Comparison of ENCODE assay signal across 20 cellular contexts in the genomic region with DNA sequence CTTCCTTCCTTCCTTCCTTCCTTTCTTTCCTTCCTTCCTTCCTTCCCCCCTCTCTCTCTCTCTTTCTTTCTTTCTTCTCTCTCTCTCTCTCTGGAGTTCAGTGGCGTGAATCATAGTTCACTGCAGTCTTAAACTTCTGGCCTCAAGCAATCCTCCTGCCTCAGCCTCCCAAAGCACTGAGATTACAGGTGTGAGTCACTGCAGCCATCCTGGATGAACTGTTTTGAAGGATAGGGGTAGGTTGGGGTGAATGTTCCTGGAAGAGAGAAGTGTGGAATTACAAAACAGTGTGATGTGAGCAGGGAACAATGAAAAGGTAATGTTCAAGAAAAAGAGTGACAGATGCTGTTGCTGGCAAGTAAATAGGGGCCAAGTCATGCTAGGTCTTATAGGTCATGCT. TPM values are rescaled to one million over a fixed set of nuclear protein-coding genes. Genes with fewer than 3 reads are reported as not detected.
A peak's percentile ranks its signal among the peaks of the same experiment; 100 is the strongest.
DNase-seq lines count a peak whose midpoint lies in the region; ATAC-seq lines count a peak whose summit lies in the region.
"Had no signal": no experiment of that assay in that cellular context is flagged by ENCODE, and none has a peak within 500 bp of the region (broad histone marks: within the 10 kb centered on the region; RNA-seq: fewer than 3 reads in every experiment).

No MANE protein-coding gene starts in this region.

- H3K4me1 ChIP-seq in trophoblast cell (ENCODE audit: control insufficient read depth in 1 of 2, insufficient read depth in 2 of 2, low read length in 2 of 2): peaks cover 8 to 27% of the 10 kb centered on the region in 2 experiments
- H3K4me1 ChIP-seq in effector memory CD4-positive, alpha-beta T cell (ENCODE audit: control insufficient read depth, insufficient read depth, low read length, poor library complexity, severe bottlenecking): no peaks in the 10 kb centered on the region

- H3K4me3 ChIP-seq in trophoblast cell (ENCODE audit: low read depth, low read length): no peak overlapping the region
- no peak overlapping the region for H3K4me3 ChIP-seq in effector memory CD4-positive, alpha-beta T cell (ENCODE audit: insufficient read depth, low read depth, low read length, poor library complexity, severe bottlenecking)
- H3K4me3 ChIP-seq: GM23248 had no signal

- H3K9me3 Mint-ChIP-seq in activated naive CD8-positive, alpha-beta T cell treated with anti-CD3 and anti-CD28 coated beads, Interleukin-2, amount 10 ng/mL, durations not matched to agents 7 days and 5 days: no peaks in the 10 kb centered on the region
- H3K9me3 Mint-ChIP-seq in activated naive CD8-positive, alpha-beta T cell treated with anti-CD3 and anti-CD28 coated beads for 36 hours: no peaks in the 10 kb centered on the region
- H3K9me3 Mint-ChIP-seq: CD4-positive, CD25-positive, alpha-beta regulatory T cell; CD8-positive, alpha-beta T cell had no signal

- H3K27me3 Mint-ChIP-seq in activated naive CD8-positive, alpha-beta T cell treated with anti-CD3 and anti-CD28 coated beads, Interleukin-2, amount 10 ng/mL, durations not matched to agents 7 days and 5 days: peaks cover 7% of the 10 kb centered on the region
- H3K27me3 Mint-ChIP-seq in activated naive CD8-positive, alpha-beta T cell treated with anti-CD3 and anti-CD28 coated beads for 36 hours: no peaks in the 10 kb centered on the region
- H3K27me3 Mint-ChIP-seq: CD4-positive, CD25-positive, alpha-beta regulatory T cell had no signal

- no peak overlapping the region for H4K8ac ChIP-seq in trophoblast cell (ENCODE audit: low read depth, low read length)

- H4K12ac ChIP-seq in trophoblast cell (ENCODE audit: low read depth, low read length): no peak overlapping the region

- no peak for DNase-seq in activated naive CD8-positive, alpha-beta T cell treated with anti-CD3 and anti-CD28 coated beads, Interleukin-2, amount 10 ng/mL, durations not matched to agents 7 days and 5 days
- no peak for DNase-seq in activated naive CD8-positive, alpha-beta T cell treated with anti-CD3 and anti-CD28 coated beads for 36 hours
- DNase-seq in NCI-H226 (peak; percentile 50), trophoblast cell (peak; percentile 87 to 92), AG08395 (ENCODE audit: low spot score) (no peak)
- no peak for DNase-seq in effector memory CD4-positive, alpha-beta T cell
- DNase-seq: ACHN; Caco-2; CD4-positive, CD25-positive, alpha-beta regulatory T cell; CD8-positive, alpha-beta T cell; DMS153; DND-41; GM23248; H7; HCEC 1CT had no signal

- H3K9me3 ChIP-seq in trophoblast cell (ENCODE audit: insufficient read depth, low read depth, low read length): peaks cover 2% of the 10 kb centered on the region
- H3K9me3 ChIP-seq in effector memory CD4-positive, alpha-beta T cell (ENCODE audit: control insufficient read depth, low read length): no peaks in the 10 kb centered on the region
- H3K9me3 ChIP-seq: Caco-2 had no signal

- peaks cover 13% of the 10 kb centered on the region for H3K4me1 Mint-ChIP-seq in activated naive CD8-positive, alpha-beta T cell treated with anti-CD3 and anti-CD28 coated beads, Interleukin-2, amount 10 ng/mL, durations not matched to agents 7 days and 5 days
- no peaks in the 10 kb centered on the region for H3K4me1 Mint-ChIP-seq in activated naive CD8-positive, alpha-beta T cell treated with anti-CD3 and anti-CD28 coated beads for 36 hours

- H3K18ac ChIP-seq in trophoblast cell (ENCODE audit: low read length): no peak overlapping the region

- peaks cover 40% of the 10 kb centered on the region for H3K79me1 ChIP-seq in trophoblast cell (ENCODE audit: low read length)

- WGBS in trophoblast cell (ENCODE audit: extremely low coverage, insufficient coverage, insufficient read length): no CpG with 5 or more reads among the region's 1 CpG

- H3K36me3 ChIP-seq in trophoblast cell (ENCODE audit: control insufficient read depth in 1 of 2, insufficient read depth in 2 of 2, low read length in 2 of 2): no peaks in the 10 kb centered on the region
- no peaks in the 10 kb centered on the region for H3K36me3 ChIP-seq in effector memory CD4-positive, alpha-beta T cell (ENCODE audit: control insufficient read depth, insufficient read depth, low read length)

- no peak overlapping the region for H3K9ac ChIP-seq in trophoblast cell (ENCODE audit: low read length)
- H3K9ac ChIP-seq: GM23248 had no signal

- H2BK12ac ChIP-seq in trophoblast cell (ENCODE audit: low read length): no peak overlapping the region

- no peaks in the 10 kb centered on the region for H3K36me3 Mint-ChIP-seq in activated naive CD8-positive, alpha-beta T cell treated with anti-CD3 and anti-CD28 coated beads, Interleukin-2, amount 10 ng/mL, durations not matched to agents 7 days and 5 days
- no peaks in the 10 kb centered on the region for H3K36me3 Mint-ChIP-seq in activated naive CD8-positive, alpha-beta T cell treated with anti-CD3 and anti-CD28 coated beads for 36 hours
- H3K36me3 Mint-ChIP-seq: CD8-positive, alpha-beta T cell had no signal

- H4K91ac ChIP-seq in trophoblast cell (ENCODE audit: low read depth, low read length): peak overlapping the region; percentile 21

- H3K27me3 ChIP-seq in trophoblast cell (ENCODE audit: insufficient read depth, low read length): no peaks in the 10 kb centered on the region
- H3K27me3 ChIP-seq in effector memory CD4-positive, alpha-beta T cell (replicated peaks; ENCODE audit: control insufficient read depth, insufficient read depth, low read length, poor library complexity, severe bottlenecking): no peaks in the 10 kb centered on the region

- H3K23ac ChIP-seq in trophoblast cell (ENCODE audit: low read length): no peak overlapping the region

- no peak overlapping the region for H2AK5ac ChIP-seq in trophoblast cell (ENCODE audit: low read length)

- no peak overlapping the region for H3K4me2 ChIP-seq in trophoblast cell (ENCODE audit: low read length)

- H3K4me3 Mint-ChIP-seq in activated naive CD8-positive, alpha-beta T cell treated with anti-CD3 and anti-CD28 coated beads, Interleukin-2, amount 10 ng/mL, durations not matched to agents 7 days and 5 days: no peak overlapping the region
- H3K4me3 Mint-ChIP-seq in activated naive CD8-positive, alpha-beta T cell treated with anti-CD3 and anti-CD28 coated beads for 36 hours: no peak overlapping the region
- H3K4me3 Mint-ChIP-seq: CD4-positive, CD25-positive, alpha-beta regulatory T cell; CD8-positive, alpha-beta T cell had no signal

- H2BK5ac ChIP-seq in trophoblast cell (ENCODE audit: low read depth, low read length, poor library complexity): no peak overlapping the region

- no peak overlapping the region for H3K27ac ChIP-seq in trophoblast cell (ENCODE audit: low read depth, low read length)
- no peak overlapping the region for H3K27ac ChIP-seq in effector memory CD4-positive, alpha-beta T cell (ENCODE audit: insufficient read depth, low read length, poor library complexity, severe bottlenecking)
- H3K27ac ChIP-seq: 22Rv1, C4-2B, GM23248 had no signal

- H2BK120ac ChIP-seq in trophoblast cell (ENCODE audit: insufficient read depth, low read length, poor library complexity): no peak overlapping the region

- ATAC-seq in activated naive CD8-positive, alpha-beta T cell treated with anti-CD3 and anti-CD28 coated beads, Interleukin-2, amount 10 ng/mL, durations not matched to agents 7 days and 5 days (ENCODE audit: low read depth): no peak
- no peak for ATAC-seq in HG02642 (IDR thresholded peaks at IDR 0.05; ENCODE audit: poor library complexity, unreplicated experiment)
- ATAC-seq: CD8-positive, alpha-beta T cell had no signal

- H3K4ac ChIP-seq in trophoblast cell (ENCODE audit: low read depth, low read length): no peak overlapping the region

- H3K14ac ChIP-seq in trophoblast cell (ENCODE audit: low read length): no peak overlapping the region

- H2AFZ ChIP-seq in trophoblast cell (ENCODE audit: insufficient read depth, low read length, poor library complexity): no peak overlapping the region
- H2AFZ ChIP-seq: GM23248 had no signal

- H3K79me2 ChIP-seq in trophoblast cell (ENCODE audit: control insufficient read depth, insufficient read depth, low read length, poor library complexity): peaks cover 2% of the 10 kb centered on the region

- H3K27ac Mint-ChIP-seq in activated naive CD8-positive, alpha-beta T cell treated with anti-CD3 and anti-CD28 coated beads, Interleukin-2, amount 10 ng/mL, durations not matched to agents 7 days and 5 days: peak overlapping the region; percentile 10
- no peak overlapping the region for H3K27ac Mint-ChIP-seq in activated naive CD8-positive, alpha-beta T cell treated with anti-CD3 and anti-CD28 coated beads for 36 hours
- H3K27ac Mint-ChIP-seq: CD4-positive, CD25-positive, alpha-beta regulatory T cell; CD8-positive, alpha-beta T cell had no signal

- POLR2A ChIA-PET in activated naive CD8-positive, alpha-beta T cell treated with anti-CD3 and anti-CD28 coated beads, Interleukin-2, amount 10 ng/mL, durations not matched to agents 7 days and 5 days (lab: Charles Lee): no interaction called here

RNA-seq across cellular contexts. Expression of a gene that starts 12.4 kb away (rescaled TPM):
- total RNA-seq in activated naive CD8-positive, alpha-beta T cell treated with anti-CD3 and anti-CD28 coated beads, Interleukin-2, amount 10 ng/mL, durations not matched to agents 7 days and 5 days: not detected
- total RNA-seq in activated naive CD8-positive, alpha-beta T cell treated with anti-CD3 and anti-CD28 coated beads for 36 hours: not detected
- polyA plus RNA-seq in trophoblast cell (2013): 0.07 and 0.11 TPM in 2 replicates
- total RNA-seq: Caco-2; CD4-positive, CD25-positive, alpha-beta regulatory T cell; CD8-positive, alpha-beta T cell; GM23248; H1; H7 had no signal
- polyA plus RNA-seq: BJ; CD4-positive, CD25-positive, alpha-beta regulatory T cell; GM23248; H1 had no signal

RNA-seq across cellular contexts. Expression of a gene that starts 46.8 kb away (rescaled TPM):
- 10 to 100 TPM; 20.9 to 24.2 TPM for total RNA-seq in activated naive CD8-positive, alpha-beta T cell treated with anti-CD3 and anti-CD28 coated beads, Interleukin-2, amount 10 ng/mL, durations not matched to agents 7 days and 5 days
- 10 to 100 TPM; 28.9 to 31.0 TPM for total RNA-seq in activated naive CD8-positive, alpha-beta T cell treated with anti-CD3 and anti-CD28 coated beads for 36 hours
- 139 and 148 TPM in 2 replicates for polyA plus RNA-seq in trophoblast cell (2013)

Comparison
In these comparisons a context has a peak if more than half of its experiments do, and no peak if none do; other contexts are left out.
1. DNase-seq: peak in NCI-H226 (single experiment) and trophoblast cell (2 of 2); none in activated naive CD8-positive, alpha-beta T cell treated with anti-CD3 and anti-CD28 coated beads, Interleukin-2, amount 10 ng/mL, durations not matched to agents 7 days and 5 days (single experiment), activated naive CD8-positive, alpha-beta T cell treated with anti-CD3 and anti-CD28 coated beads for 36 hours (single experiment), effector memory CD4-positive, alpha-beta T cell (0 of 3) and AG08395 (single experiment).